Comparison of ENCODE assay signal across 15 cellular contexts in genomic region chr12:80041691-80042090, GRCh38. TPM values are rescaled to one million over a fixed set of nuclear protein-coding genes. Genes with fewer than 3 reads are reported as not detected.
DNase-seq lines count a peak whose midpoint lies in the region; ATAC-seq and TF ChIP-seq lines count a peak whose summit lies in the region.
"Had no signal": no experiment of that assay in that cellular context is flagged by ENCODE, and none has a peak within 500 bp of the region (broad histone marks: within the 10 kb centered on the region; RNA-seq: fewer than 3 reads in every experiment).

No MANE protein-coding gene starts in this region.

- peaks cover 2% of the 10 kb centered on the region for H3K9me1 ChIP-seq in IMR-90 (ENCODE audit: insufficient read depth, low read length)

- TF ChIP-seq POLR2A in IMR-90 (IDR thresholded peaks at IDR 0.05; ENCODE audit: low read depth, low read length) (no peak), gastroesophageal sphincter (IDR thresholded peaks at IDR 0.05) (no peak), spleen (IDR thresholded peaks at IDR 0.05) (no peak)

- no peaks in the 10 kb centered on the region for H3K9me3 ChIP-seq in A673 (ENCODE audit: low read depth, low read length, poor library complexity, severe bottlenecking)
- no peaks in the 10 kb centered on the region for H3K9me3 ChIP-seq in IMR-90 (ENCODE audit: control insufficient read depth, insufficient read depth, low read length)
- no peaks in the 10 kb centered on the region for H3K9me3 ChIP-seq in gastroesophageal sphincter
- H3K9me3 ChIP-seq in HAP-1 = no peaks in the 10 kb centered on the region
- H3K9me3 ChIP-seq in spleen = no peaks in the 10 kb centered on the region
- H3K9me3 ChIP-seq: lower lobe of right lung, ovary, upper lobe of right lung had no signal

- POLR2A ChIA-PET in A673 (lab: Charles Lee; ENCODE audit: low non-redundant PET) = no interaction called here
- POLR2A ChIA-PET in IMR-90 (lab: Charles Lee; ENCODE audit: unreplicated experiment) = no interaction called here

- ATAC-seq in IMR-90 (ENCODE audit: low read depth) (peak; percentile 38), gastroesophageal sphincter (no peak)
- ATAC-seq: activated naive CD8-positive, alpha-beta T cell treated with anti-CD3 and anti-CD28 coated beads, Interleukin-2, amount 50 U/mL, for 24 hours; lower lobe of right lung; upper lobe of right lung had no signal

- no peak for TF ChIP-seq RAD21 in IMR-90 (IDR thresholded peaks at IDR 0.05; ENCODE audit: low read length)

- peak overlapping the region; percentile 60; the same call in 1 of the 2 replicates for H2BK20ac ChIP-seq in IMR-90 (ENCODE audit: low read depth, low read length)

- CTCF ChIA-PET in A673 (lab: Charles Lee) = no interaction called here
- CTCF ChIA-PET in IMR-90 (lab: Yijun Ruan, JAX) = no interaction called here

- 0% methylated on average over 1 of the region's 4 CpGs; no CpG with 5 or more reads in 1 of the 2 experiments for WGBS in IMR-90 (ENCODE audit: extremely low coverage in 2 of 2, insufficient read length in 1 of 2), 2 experiments
- 9 to 14% methylated on average over 4 of the region's 4 CpGs for WGBS in gastroesophageal sphincter (ENCODE audit: low coverage in 1 of 2), 2 donors
- 77 to 82% (median 78%) methylated on average over 4 of the region's 4 CpGs for WGBS in spleen, 5 donors

- H3K4me1 ChIP-seq in A673 (ENCODE audit: insufficient read depth, low read length, poor library complexity, severe bottlenecking) = peaks cover 10% of the 10 kb centered on the region
- H3K4me1 ChIP-seq in IMR-90 (ENCODE audit: control insufficient read depth, insufficient read depth, low read length) = peaks cover 4% of the 10 kb centered on the region; the same call in 1 of the 2 replicates
- peaks cover 2 to 77% (median 3%) of the 10 kb centered on the region in 3 donors for H3K4me1 ChIP-seq in gastroesophageal sphincter
- peaks cover 16% of the 10 kb centered on the region for H3K4me1 ChIP-seq in HAP-1
- no peaks in the 10 kb centered on the region for H3K4me1 ChIP-seq in spleen
- H3K4me1 ChIP-seq: lower lobe of right lung, upper lobe of right lung had no signal

- no peak overlapping the region for H2AFZ ChIP-seq in IMR-90 (replicated peaks; ENCODE audit: low read length, poor library complexity)
- H2AFZ ChIP-seq: hepatocyte had no signal

- no TSS peak for BruUV-seq in A673 (replicated peaks; lab: Mats Ljungman, UMichigan)
- BruUV-seq in IMR-90 (replicated peaks; lab: Mats Ljungman, UMichigan) = no TSS peak

- peak overlapping the region; percentile 59; the same call in 1 of the 3 replicates for H2BK15ac ChIP-seq in IMR-90 (ENCODE audit: low read depth, low read length)

- no peaks in the 10 kb centered on the region; a peak in 1 of 4 replicates for H3K79me1 ChIP-seq in IMR-90 (ENCODE audit: low read depth in 1 of 2, low read length in 2 of 2)

- no peak overlapping the region for H3K23ac ChIP-seq in IMR-90 (ENCODE audit: low read depth, low read length)

- no peak overlapping the region for H4K5ac ChIP-seq in IMR-90 (ENCODE audit: low read depth, low read length)

- in situ Hi-C loops in IMR-90 (cut with MboI; ENCODE audit: low sequenced_read_pairs) = no loop called here
- in situ Hi-C loops in HAP-1 (cut with MboI; ENCODE audit: low sequenced_read_pairs) = no loop called here

- H3K9ac ChIP-seq in IMR-90 (ENCODE audit: low read depth, low read length) = no peak overlapping the region

- H4K91ac ChIP-seq in IMR-90 (ENCODE audit: insufficient read depth, low read depth, low read length) = no peak overlapping the region

- H3K56ac ChIP-seq in IMR-90 (ENCODE audit: extremely low read depth, insufficient read depth, low read length) = no peak overlapping the region

- peak; percentile 15 for DNase-seq in A673 (ENCODE audit: low spot score)
- DNase-seq in IMR-90 = peak; percentile 68
- peak; percentile 74 for DNase-seq in astrocyte of the hippocampus (ENCODE audit: low read depth, low spot score)
- no peak for DNase-seq in central memory CD4-positive, alpha-beta T cell
- no peak for DNase-seq in HAP-1 (ENCODE audit: low spot score in 2 of 2)
- DNase-seq in spleen = no peak
- DNase-seq in C1 segment of cervical spinal cord (lab: John Stamatoyannopoulos, UW) = no peak
- DNase-seq: activated naive CD8-positive, alpha-beta T cell treated with anti-CD3 and anti-CD28 coated beads, Interleukin-2, amount 50 U/mL, for 24 hours; activated T-cell treated with anti-CD3 and anti-CD28 coated beads for 4 hours; lower lobe of right lung; ovary; stimulated activated CD8-positive, alpha-beta memory T cell treated with anti-CD3 and anti-CD28 coated beads, Interleukin-4, amount 100 ng/mL, for 48 hours; upper lobe of right lung had no signal

- dilution Hi-C loops in IMR-90 (cut with HindIII; ENCODE audit: low sequenced_read_pairs, unreplicated experiment) = no loop called here

- peak overlapping the region; percentile 6; the same call in 1 of the 2 replicates for H3K18ac ChIP-seq in IMR-90 (ENCODE audit: low read depth, low read length)

- H4K8ac ChIP-seq in IMR-90 (ENCODE audit: low read depth in 2 of 2, low read length in 2 of 2) = peak overlapping the region in 1 of 2 experiments; percentile 41; a peak in 1 of 4 replicates

- no peaks in the 10 kb centered on the region for H4K20me1 ChIP-seq in IMR-90 (ENCODE audit: insufficient read depth, low read length)

- peak overlapping the region; percentile 14; the same call in 1 of the 2 replicates for H3K4ac ChIP-seq in IMR-90 (ENCODE audit: low read depth, low read length)

- no peak for TF ChIP-seq CTCF in A673 (conservative IDR thresholded peaks at IDR 0.05; ENCODE audit: low read depth, low read length)
- no peak for TF ChIP-seq CTCF in IMR-90 (conservative IDR thresholded peaks at IDR 0.05; ENCODE audit: low read depth, low read length)
- no peak for TF ChIP-seq CTCF in gastroesophageal sphincter (IDR thresholded peaks at IDR 0.05)
- TF ChIP-seq CTCF in spleen (IDR thresholded peaks at IDR 0.05 in 8 of 11, conservative IDR thresholded peaks at IDR 0.05 in 3 of 11) = no peak

- H2AK9ac ChIP-seq in IMR-90 (replicated peaks; ENCODE audit: low read depth, low read length, poor library complexity) = no peak overlapping the region

- no peak for TF ChIP-seq EP300 in gastroesophageal sphincter (IDR thresholded peaks at IDR 0.05)

- H3K36me3 ChIP-seq in A673 (ENCODE audit: insufficient read depth, low read length, poor library complexity, severe bottlenecking) (no peaks in the 10 kb centered on the region), IMR-90 (ENCODE audit: control insufficient read depth, insufficient read depth, low read length) (no peaks in the 10 kb centered on the region), gastroesophageal sphincter (no peaks in the 10 kb centered on the region), HAP-1 (replicated peaks) (no peaks in the 10 kb centered on the region), spleen (no peaks in the 10 kb centered on the region)
- H3K36me3 ChIP-seq: lower lobe of right lung, ovary, upper lobe of right lung had no signal

- H2BK120ac ChIP-seq in IMR-90 (ENCODE audit: low read depth, low read length) = peak overlapping the region; percentile 27

- no peak overlapping the region for H2AK5ac ChIP-seq in IMR-90 (ENCODE audit: low read depth, low read length)

- H3K14ac ChIP-seq in IMR-90 (replicated peaks; ENCODE audit: low read depth, low read length) = 0 out of 2 replicates have a peak overlapping the region, but pooled peaks have one; percentile 22

- H3K4me2 ChIP-seq in IMR-90 (ENCODE audit: low read depth, low read length) = peak overlapping the region; percentile 95
- H3K4me2 ChIP-seq: hepatocyte had no signal

- H3K27me3 ChIP-seq in A673 (replicated peaks; ENCODE audit: insufficient read depth, low read depth, low read length, poor library complexity) (no peaks in the 10 kb centered on the region), IMR-90 (ENCODE audit: control insufficient read depth, insufficient read depth, low read length) (no peaks in the 10 kb centered on the region), gastroesophageal sphincter (no peaks in the 10 kb centered on the region), HAP-1 (ENCODE audit: low read depth) (no peaks in the 10 kb centered on the region), spleen (replicated peaks in 1 of 7) (no peaks in the 10 kb centered on the region)
- H3K27me3 ChIP-seq: hepatocyte, ovary, upper lobe of right lung had no signal

- H3K27ac ChIP-seq in A673 (ENCODE audit: low read depth, low read length, poor library complexity, severe bottlenecking) (no peak overlapping the region), IMR-90 (ENCODE audit: insufficient read depth, low read length) (no peak overlapping the region; the same call in 1 of the 2 replicates), gastroesophageal sphincter (peak overlapping the region; percentile 66 to 77 (median 74)), spleen (no peak overlapping the region)
- H3K27ac ChIP-seq: hepatocyte, lower lobe of right lung, ovary, upper lobe of right lung had no signal

- H2BK5ac ChIP-seq in IMR-90 (ENCODE audit: low read depth, low read length, poor library complexity, severe bottlenecking) = peak overlapping the region; percentile 56

- intact Hi-C loops in A673 (cut with micrococcal nuclease; ENCODE audit: unreplicated experiment) = no loop called here
- intact Hi-C loops in IMR-90 (cut with micrococcal nuclease) = loop anchor here (10.0 kb wide), 2 partner anchors 487 to 617 kb away; no protein-coding TSS in a partner anchor
- intact Hi-C loops in spleen (cut with DNase I; ENCODE audit: low total_unique reads) = no loop called here

- H3K4me3 ChIP-seq in A673 (ENCODE audit: low read depth, low read length, poor library complexity, severe bottlenecking) = no peak overlapping the region
- no peak overlapping the region for H3K4me3 ChIP-seq in IMR-90 (ENCODE audit: insufficient read depth, low read depth, low read length)
- no peak overlapping the region for H3K4me3 ChIP-seq in gastroesophageal sphincter
- no peak overlapping the region for H3K4me3 ChIP-seq in HAP-1
- no peak overlapping the region for H3K4me3 ChIP-seq in spleen
- H3K4me3 ChIP-seq: hepatocyte, lower lobe of right lung, ovary, upper lobe of right lung had no signal

TF ChIP-seq in IMR-90, 13 proteins besides CTCF, POLR2A, EP300 and RAD21 (continues in another document):
- TF ChIP-seq CEBPB (IDR thresholded peaks at IDR 0.05; ENCODE audit: low read depth, low read length) (peak; percentile 66; the same call in 1 of the 2 replicates), SMC3 (IDR thresholded peaks at IDR 0.05; ENCODE audit: low read depth, low read length) (no peak)

RNA-seq across cellular contexts. Expression of gene OTOGL, which starts 57.6 kb away (rescaled TPM):
- total RNA-seq in A673 (2021) (0.26 and 0.73 TPM in 2 replicates), IMR-90 (2012; rRNA removed) (0.18 and 0.28 TPM in 2 replicates), gastroesophageal sphincter (1 to 10 TPM in 3 of 4 donors, under 1 TPM in 1; 0.47 to 1.7 (median 1.4) TPM), spleen (under 1 TPM in 6 of 7 donors, not detected in 1; 0.16 to 0.88 (median 0.44) TPM)
- polyA plus RNA-seq in IMR-90 (2012; rRNA removed) (0.07 and 0.10 TPM in 2 replicates), spleen (under 1 TPM; 0.09 to 0.22 (median 0.11) TPM)
- polyA plus RNA-seq in IMR-90 (2012; cell fraction: cytosol; rRNA removed) = 0.02 and 0.06 TPM in 2 replicates
- 0.01 and 0.21 TPM in 2 replicates for polyA plus RNA-seq in IMR-90 (2012; cell fraction: nucleus; rRNA removed; ENCODE audit: low replicate concordance)
- polyA plus RNA-seq: hepatocyte had no signal

Comparison
In these comparisons a context has a peak if more than half of its experiments do, and no peak if none do; other contexts are left out.
1. DNase-seq: peak in A673 (single experiment), IMR-90 (single experiment) and astrocyte of the hippocampus (single experiment); none in central memory CD4-positive, alpha-beta T cell (single experiment), HAP-1 (0 of 2), spleen (single experiment) and C1 segment of cervical spinal cord (0 of 14).
2. H3K27ac ChIP-seq: peak in gastroesophageal sphincter (4 of 4); none in A673 (single experiment), IMR-90 (single experiment) and spleen (0 of 8).